Comparison of ENCODE assay signal across 21 cellular contexts in genomic region chr2:191657977-191658376, GRCh38. TPM values are rescaled to one million over a fixed set of nuclear protein-coding genes. Genes with fewer than 3 reads are reported as not detected.
DNase-seq lines count a peak whose midpoint lies in the region; ATAC-seq and TF ChIP-seq lines count a peak whose summit lies in the region.
"Had no signal": no experiment of that assay in that cellular context is flagged by ENCODE, and none has a peak within 500 bp of the region (broad histone marks: within the 10 kb centered on the region; RNA-seq: fewer than 3 reads in every experiment).

No MANE protein-coding gene starts in this region.

- no peak for TF ChIP-seq POLR2A in testis (IDR thresholded peaks at IDR 0.05)

- peak; percentile 60 for DNase-seq in BJ (ENCODE audit: low read depth)
- DNase-seq in LHCN-M2 (ENCODE audit: low read depth) = peak; percentile 38
- DNase-seq in dermis blood vessel endothelial cell = peak; percentile 92
- peak; percentile 52 to 94 for DNase-seq in lung microvascular endothelial cell (ENCODE audit: low read depth in 2 of 2)
- DNase-seq in NCI-H69 (lab: John Stamatoyannopoulos, UW) = no peak
- DNase-seq in testis = no peak
- no peak for DNase-seq in SK-N-DZ (ENCODE audit: low spot score)
- DNase-seq: activated CD8-positive, alpha-beta memory T cell treated with anti-CD3 and anti-CD28 coated beads, Interleukin-2, amount 10 ng/mL, durations not matched to agents 7 days and 5 days; activated naive CD4-positive, alpha-beta T cell treated with anti-CD3 and anti-CD28 coated beads, Interleukin-2, amount 10 ng/mL, durations not matched to agents 7 days and 5 days; DMS79 treated with DMSO at 0.1 percent for 48 hours; effector memory CD4-positive, alpha-beta T cell; head of caudate nucleus; kidney; NCI-H446; occipital lobe; small intestine; stomach had no signal

- CTCF ChIA-PET in BJ (lab: Yijun Ruan, JAX) = interaction anchor here (1.0 to 1.2 kb wide), 3 partner anchors 34 to 91 kb away, joined by 3 read pairs; no protein-coding TSS in a partner anchor

- ATAC-seq in GM19395 (IDR thresholded peaks at IDR 0.05; ENCODE audit: unreplicated experiment) = no peak
- ATAC-seq: activated CD8-positive, alpha-beta memory T cell treated with anti-CD3 and anti-CD28 coated beads, Interleukin-2, amount 10 ng/mL, durations not matched to agents 7 days and 5 days; HCT116; K562 had no signal

- TF ChIP-seq CTCF in BJ (IDR thresholded peaks at IDR 0.05; ENCODE audit: insufficient read depth, low read depth, low read length) (no peak), testis (IDR thresholded peaks at IDR 0.05) (no peak)

- H3K9me3 ChIP-seq in testis = no peaks in the 10 kb centered on the region
- H3K9me3 ChIP-seq: breast epithelium had no signal

- no peaks in the 10 kb centered on the region for H3K36me3 ChIP-seq in BJ (ENCODE audit: control insufficient read depth, insufficient read depth, low read length)
- no peaks in the 10 kb centered on the region for H3K36me3 ChIP-seq in testis (ENCODE audit: low read depth, missing control alignments)
- H3K36me3 ChIP-seq: breast epithelium, stomach had no signal

- POLR2A ChIA-PET in BJ (lab: Charles Lee) = interaction anchor here (0.5 to 1.5 kb wide), 2 partner anchors 20 to 24 kb away, joined by 3 to 8 read pairs; partner anchors contain the start of gene NABP1

- H3K4me1 ChIP-seq in testis = no peaks in the 10 kb centered on the region
- H3K4me1 ChIP-seq: breast epithelium, stomach had no signal

- H3K27me3 ChIP-seq in BJ (ENCODE audit: control insufficient read depth, insufficient read depth, low read length) (no peaks in the 10 kb centered on the region), testis (no peaks in the 10 kb centered on the region)
- H3K27me3 ChIP-seq: breast epithelium, stomach had no signal

- H3K27ac ChIP-seq in testis = no peak overlapping the region
- H3K27ac ChIP-seq: stomach had no signal

- intact Hi-C loops in testis (cut with DNase I; ENCODE audit: low total_unique reads) = no loop called here

- H3K4me3 ChIP-seq in BJ (ENCODE audit: low read depth, low read length) (no peak overlapping the region), testis (no peak overlapping the region)
- H3K4me3 ChIP-seq: breast epithelium, K562, stomach had no signal

RNA-seq across cellular contexts. Expression of gene NABP1, which starts 20.0 kb away (rescaled TPM):
- polyA plus RNA-seq in BJ (2011; rRNA removed) = 63.8 and 93.7 TPM in 2 replicates
- 43.8 and 53.6 TPM in 2 replicates for polyA minus RNA-seq in BJ (2011; rRNA and poly(A)+ RNA removed)
- total RNA-seq in LHCN-M2 (2014; rRNA removed) = 50.3 and 62.9 TPM in 2 replicates
- polyA plus RNA-seq in LHCN-M2 (2012) = 31.5 TPM
- 15.7 and 20.9 TPM in 2 replicates for total RNA-seq in dermis blood vessel endothelial cell
- total RNA-seq in lung microvascular endothelial cell = 11.3 and 11.8 TPM in 2 replicates
- 10 to 100 TPM; 65.8 to 67.1 TPM for total RNA-seq in testis
- polyA plus RNA-seq in testis (ENCODE audit: insufficient read depth, low read depth, low replicate concordance) = 40.6 TPM
- 1.0 and 2.0 TPM in 2 replicates for polyA plus RNA-seq in SK-N-DZ (2014; cell fraction: cytosol; rRNA removed)
- polyA plus RNA-seq in SK-N-DZ (2014; cell fraction: nucleus; rRNA removed) = 5.0 and 6.6 TPM in 2 replicates

Comparison
In these comparisons a context has a peak if more than half of its experiments do, and no peak if none do; other contexts are left out.
1. DNase-seq: peak in BJ (single experiment), LHCN-M2 (single experiment), dermis blood vessel endothelial cell (single experiment) and lung microvascular endothelial cell (2 of 2); none in NCI-H69 (single experiment), testis (single experiment) and SK-N-DZ (single experiment).